Comparison of ENCODE assay signal across 8 cellular contexts in the genomic region with DNA sequence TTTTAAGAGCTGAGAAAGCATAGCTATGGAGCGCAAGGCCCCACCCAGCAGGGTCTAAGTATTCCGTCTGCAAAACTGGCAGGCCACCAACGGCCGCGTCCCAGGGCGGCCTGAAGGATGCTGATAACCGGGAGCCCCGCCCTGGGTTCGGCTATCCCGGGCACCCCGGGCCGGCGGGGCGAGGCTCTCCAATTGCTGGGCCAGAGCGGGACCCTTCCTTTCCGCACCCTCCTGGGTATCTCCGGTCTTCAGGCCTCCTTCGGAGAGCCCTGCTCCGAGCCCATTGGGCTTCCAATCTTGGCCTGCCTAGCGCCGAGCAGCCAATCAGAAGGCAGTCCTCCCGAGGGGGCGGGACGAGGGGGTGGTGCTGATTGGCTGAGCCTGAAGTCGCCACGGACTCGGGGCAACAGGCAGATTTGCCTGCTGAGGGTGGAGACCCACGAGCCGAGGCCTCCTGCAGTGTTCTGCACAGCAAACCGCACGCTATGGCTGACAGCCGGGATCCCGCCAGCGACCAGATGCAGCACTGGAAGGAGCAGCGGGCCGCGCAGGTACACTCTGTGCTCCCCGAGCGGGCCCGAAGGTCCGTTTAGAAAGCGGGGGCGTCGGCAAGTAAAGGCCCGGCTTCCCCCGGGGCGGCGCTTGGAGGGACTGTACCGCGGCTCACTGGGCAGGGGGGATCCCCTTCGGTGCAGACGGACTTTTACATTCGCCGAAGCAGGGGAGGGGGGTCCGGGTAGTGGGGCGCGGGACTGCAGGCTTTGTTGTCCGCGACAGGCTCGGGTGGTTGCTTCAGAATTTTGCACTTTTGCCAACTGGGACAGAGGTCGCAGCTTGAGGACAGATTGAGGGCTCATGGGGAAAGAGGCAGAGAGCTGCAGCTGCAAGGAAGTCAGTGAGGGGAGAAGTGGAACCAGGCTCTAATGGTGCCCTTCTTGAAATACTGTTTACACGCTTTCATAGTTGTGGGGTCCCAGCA. TPM values are rescaled to one million over a fixed set of nuclear protein-coding genes. Genes with fewer than 3 reads are reported as not detected.
DNase-seq lines count a peak whose midpoint lies in the region; ATAC-seq and TF ChIP-seq lines count a peak whose summit lies in the region.

A gene (plus strand): TSS at position 406 of the 979 bp plus-strand sequence. CDS start 80 bp downstream, at position 486.

- H3K36me3 Mint-ChIP-seq in activated T-cell treated with anti-CD3 and anti-CD28 coated beads, Interleukin-2, amount 50 U/mL, for 72 hours (ENCODE audit: insufficient read depth in 2 of 2): no peaks in the 10 kb centered on the region
- H3K36me3 Mint-ChIP-seq in natural killer cell treated with Interleukin-12 subunit alpha and Interleukin-12 subunit beta and Interleukin-15 and Interleukin-18, amount 100 ng/mL, for 72 hours: no peaks in the 10 kb centered on the region

- H3K9me3 Mint-ChIP-seq in activated T-cell treated with anti-CD3 and anti-CD28 coated beads, Interleukin-2, amount 50 U/mL, for 72 hours: no peaks in the 10 kb centered on the region
- no peaks in the 10 kb centered on the region for H3K9me3 Mint-ChIP-seq in natural killer cell treated with Interleukin-12 subunit alpha and Interleukin-12 subunit beta and Interleukin-15 and Interleukin-18, amount 100 ng/mL, for 72 hours
- no peaks in the 10 kb centered on the region for H3K9me3 Mint-ChIP-seq in stimulated activated naive CD8-positive, alpha-beta T cell treated with anti-CD3 and anti-CD28 coated beads, Interleukin-15, amount 100 ng/mL, for 72 hours

- H3K27ac ChIP-seq in KOPT-K1 (ENCODE audit: low read depth, low read length, poor library complexity, severe bottlenecking) (peak within 1 kb of the TSS; percentile 76), esophagus squamous epithelium (peak within 1 kb of the TSS; percentile 84 to 96 (median 91))

- peak in 3 of 4 donors; percentile 27 to 83 (median 78) for TF ChIP-seq POLR2A in esophagus squamous epithelium (IDR thresholded peaks at IDR 0.05)

- intact Hi-C loops in esophagus squamous epithelium (cut with DNase I): no loop called here

- 0 to 1% methylated on average over 4 to 21 of the region's 62 CpGs for WGBS in esophagus squamous epithelium, 2 donors

- H3K4me1 ChIP-seq in esophagus squamous epithelium: peaks cover 9 to 59% (median 31%) of the 10 kb centered on the region in 3 donors

- peak within 1 kb of the TSS; percentile 90 to 95 for H3K4me3 Mint-ChIP-seq in activated T-cell treated with anti-CD3 and anti-CD28 coated beads, Interleukin-2, amount 50 U/mL, for 72 hours
- H3K4me3 Mint-ChIP-seq in natural killer cell treated with Interleukin-12 subunit alpha and Interleukin-12 subunit beta and Interleukin-15 and Interleukin-18, amount 100 ng/mL, for 72 hours: peak within 1 kb of the TSS; percentile 83
- peak within 1 kb of the TSS; percentile 97 to 98 for H3K4me3 Mint-ChIP-seq in stimulated activated naive CD8-positive, alpha-beta T cell treated with anti-CD3 and anti-CD28 coated beads, Interleukin-15, amount 100 ng/mL, for 72 hours

- peak within 1 kb of the TSS; percentile 70 to 94 (median 80) for H3K4me3 ChIP-seq in esophagus squamous epithelium

- peak; percentile 96 for ATAC-seq in GM21786 (IDR thresholded peaks at IDR 0.05; ENCODE audit: unreplicated experiment)
- ATAC-seq in activated T-cell treated with anti-CD3 and anti-CD28 coated beads, Interleukin-2, amount 50 U/mL, for 72 hours (replicated peaks in 1 of 2): peak; percentile 97 to 98
- peak; percentile 99 for ATAC-seq in natural killer cell treated with Interleukin-12 subunit alpha and Interleukin-12 subunit beta and Interleukin-15 and Interleukin-18, amount 100 ng/mL, for 72 hours
- peak; percentile 98 for ATAC-seq in stimulated activated naive CD8-positive, alpha-beta T cell treated with anti-CD3 and anti-CD28 coated beads, Interleukin-15, amount 100 ng/mL, for 72 hours

- H3K4me1 Mint-ChIP-seq in activated T-cell treated with anti-CD3 and anti-CD28 coated beads, Interleukin-2, amount 50 U/mL, for 72 hours (ENCODE audit: low read depth): peaks cover 27% of the 10 kb centered on the region
- H3K4me1 Mint-ChIP-seq in natural killer cell treated with Interleukin-12 subunit alpha and Interleukin-12 subunit beta and Interleukin-15 and Interleukin-18, amount 100 ng/mL, for 72 hours (ENCODE audit: low read depth in 2 of 2): peaks cover 13 to 16% of the 10 kb centered on the region in 2 donors
- H3K4me1 Mint-ChIP-seq in stimulated activated naive CD8-positive, alpha-beta T cell treated with anti-CD3 and anti-CD28 coated beads, Interleukin-15, amount 100 ng/mL, for 72 hours: peaks cover 35% of the 10 kb centered on the region

- H3K27me3 ChIP-seq in esophagus squamous epithelium: no peaks in the 10 kb centered on the region

- H3K9me3 ChIP-seq in KOPT-K1 (ENCODE audit: insufficient read depth, low read length, poor library complexity, severe bottlenecking): peaks cover 9% of the 10 kb centered on the region
- no peaks in the 10 kb centered on the region for H3K9me3 ChIP-seq in esophagus squamous epithelium

- DNase-seq in DMS79 (lab: John Stamatoyannopoulos, UW) (peak; percentile 96), RKO (ENCODE audit: low spot score) (peak; percentile 97), esophagus squamous epithelium (lab: John Stamatoyannopoulos, UW) (peak; percentile 85)
- peak; percentile 98 to 99 for DNase-seq in activated T-cell treated with anti-CD3 and anti-CD28 coated beads, Interleukin-2, amount 50 U/mL, for 72 hours
- DNase-seq in natural killer cell treated with Interleukin-12 subunit alpha and Interleukin-12 subunit beta and Interleukin-15 and Interleukin-18, amount 100 ng/mL, for 72 hours (ENCODE audit: low spot score): peak; percentile 98
- peak; percentile 97 to 99 for DNase-seq in stimulated activated naive CD8-positive, alpha-beta T cell treated with anti-CD3 and anti-CD28 coated beads, Interleukin-15, amount 100 ng/mL, for 72 hours

- H3K27ac Mint-ChIP-seq in activated T-cell treated with anti-CD3 and anti-CD28 coated beads, Interleukin-2, amount 50 U/mL, for 72 hours: peak within 1 kb of the TSS; percentile 72
- H3K27ac Mint-ChIP-seq in natural killer cell treated with Interleukin-12 subunit alpha and Interleukin-12 subunit beta and Interleukin-15 and Interleukin-18, amount 100 ng/mL, for 72 hours: peak within 1 kb of the TSS; percentile 64 to 90
- H3K27ac Mint-ChIP-seq in stimulated activated naive CD8-positive, alpha-beta T cell treated with anti-CD3 and anti-CD28 coated beads, Interleukin-15, amount 100 ng/mL, for 72 hours: peak within 1 kb of the TSS; percentile 95 to 99

- TF ChIP-seq CTCF in esophagus squamous epithelium (IDR thresholded peaks at IDR 0.05): no peak

- H3K36me3 ChIP-seq in KOPT-K1 (ENCODE audit: insufficient read depth, low read length): 0 out of 2 replicates have a peak, but pooled peaks cover 8% of the 10 kb centered on the region
- H3K36me3 ChIP-seq in esophagus squamous epithelium: peaks cover 0 to 13% (median 0%) of the 10 kb centered on the region in 3 donors

- H3K27me3 Mint-ChIP-seq in activated T-cell treated with anti-CD3 and anti-CD28 coated beads, Interleukin-2, amount 50 U/mL, for 72 hours (ENCODE audit: low read depth): no peaks in the 10 kb centered on the region
- no peaks in the 10 kb centered on the region for H3K27me3 Mint-ChIP-seq in natural killer cell treated with Interleukin-12 subunit alpha and Interleukin-12 subunit beta and Interleukin-15 and Interleukin-18, amount 100 ng/mL, for 72 hours
- no peaks in the 10 kb centered on the region for H3K27me3 Mint-ChIP-seq in stimulated activated naive CD8-positive, alpha-beta T cell treated with anti-CD3 and anti-CD28 coated beads, Interleukin-15, amount 100 ng/mL, for 72 hours

RNA-seq across cellular contexts. Expression of the gene that starts here (rescaled TPM):
- total RNA-seq in activated T-cell treated with anti-CD3 and anti-CD28 coated beads, Interleukin-2, amount 50 U/mL, for 72 hours: 10 to 100 TPM; 26.2 to 36.0 TPM
- total RNA-seq in esophagus squamous epithelium: 10 to 100 TPM; 21.9 to 99.0 (median 39.9) TPM
- 10 to 100 TPM; 11.2 to 22.2 TPM for total RNA-seq in natural killer cell treated with Interleukin-12 subunit alpha and Interleukin-12 subunit beta and Interleukin-15 and Interleukin-18, amount 100 ng/mL, for 72 hours

Comparison
In these comparisons a context has a peak if more than half of its experiments do, and no peak if none do; other contexts are left out.
1. Peak in every context shown above with its lines: DNase-seq, ATAC-seq, H3K4me3 ChIP-seq and H3K27ac ChIP-seq.